ENCODE assay signal across 22 cellular contexts in genomic region chr9:134784612-134785305, GRCh38.
DNase-seq lines count a peak whose midpoint lies in the region; ATAC-seq, FAIRE-seq and TF ChIP-seq lines count a peak whose summit lies in the region.
"Had no signal": no experiment of that assay in that cellular context is flagged by ENCODE, and none has a peak within 500 bp of the region (broad histone marks: within the 10 kb centered on the region; RNA-seq: fewer than 3 reads in every experiment).

No MANE protein-coding gene starts in this region.

- H3K4me1 Mint-ChIP-seq in H9, result peaks cover 20 to 31% of the 10 kb centered on the region in 2 experiments
- no peaks in the 10 kb centered on the region for H3K4me1 Mint-ChIP-seq in mesothelial cell of epicardium

- H3K9ac ChIP-seq in H9 (ENCODE audit: extremely low read depth, insufficient read length, low read length) (no peak overlapping the region), mesenchymal stem cell (ENCODE audit: low read length) (no peak overlapping the region)

- H3K27me3 Mint-ChIP-seq in H9 (ENCODE audit: low read depth) (no peaks in the 10 kb centered on the region; the same call in none of the 2 replicates), mesothelial cell of epicardium (ENCODE audit: low read depth) (no peaks in the 10 kb centered on the region)

- H3K4me1 ChIP-seq in H9 (ENCODE audit: insufficient read depth, low read length) (no peaks in the 10 kb centered on the region; the same call in 1 of the 2 replicates), stomach (peaks cover 0 to 25% (median 12%) of the 10 kb centered on the region in 4 donors), mucosa of descending colon (ENCODE audit: low read depth) (no peaks in the 10 kb centered on the region), mesenchymal stem cell (ENCODE audit: control insufficient read depth, insufficient read depth, low read depth, low read length) (peaks cover 2% of the 10 kb centered on the region), right lobe of liver (no peaks in the 10 kb centered on the region)

- H4K5ac ChIP-seq in H9 (ENCODE audit: insufficient read length, low read depth, low read length), result no peak overlapping the region

- H3K4me3 ChIP-seq in stomach (no peak overlapping the region), mucosa of descending colon (no peak overlapping the region), mesenchymal stem cell (ENCODE audit: insufficient read depth in 1 of 2, low read depth in 1 of 2, low read length in 2 of 2) (no peak overlapping the region), right lobe of liver (no peak overlapping the region)
- H3K4me3 ChIP-seq: MG63 had no signal

- no CpG with 5 or more reads among the region's 23 CpGs for WGBS in H9 (ENCODE audit: extremely low coverage, insufficient read length, low lambda C conversion rate)
- WGBS in stomach, 5 donors, result 64 to 75% (median 73%) methylated on average over 22 to 23 of the region's 23 CpGs
- WGBS in mesenchymal stem cell, result 87% methylated on average over 23 of the region's 23 CpGs
- 42% methylated on average over 12 of the region's 23 CpGs for WGBS in right lobe of liver (ENCODE audit: insufficient coverage, low coverage, low lambda C conversion rate, missing lambda C conversion rate)

- H2BK15ac ChIP-seq in H9 (ENCODE audit: low read depth, low read length) (no peak overlapping the region), mesenchymal stem cell (ENCODE audit: low read depth, poor library complexity, severe bottlenecking) (no peak overlapping the region)

- no peak overlapping the region for H3K4ac ChIP-seq in H9 (ENCODE audit: low read depth, low read length)
- H3K4ac ChIP-seq in mesenchymal stem cell (ENCODE audit: low read depth in 1 of 2, low read length in 2 of 2), result no peak overlapping the region

- ATAC-seq in mucosa of descending colon (no peak), right lobe of liver (no peak)
- ATAC-seq: CD8-positive, alpha-beta T cell; HepG2 had no signal

- no peaks in the 10 kb centered on the region for H4K20me1 ChIP-seq in H9 (ENCODE audit: control insufficient read depth, insufficient read depth, insufficient read length)

- H3K79me1 ChIP-seq in H9 (ENCODE audit: insufficient read depth, low read depth, low read length, poor library complexity, severe bottlenecking), result no peaks in the 10 kb centered on the region
- peaks cover 2% of the 10 kb centered on the region for H3K79me1 ChIP-seq in mesenchymal stem cell (replicated peaks; ENCODE audit: low read length, poor library complexity, severe bottlenecking)

- no peak for DNase-seq in H9
- peak; percentile 25 for DNase-seq in astrocyte of the hippocampus (ENCODE audit: low read depth, low spot score)
- no peak for DNase-seq in mesothelial cell of epicardium (ENCODE audit: low spot score in 2 of 2, unreplicated experiment in 2 of 2)
- no peak for DNase-seq in stomach
- no peak for DNase-seq in mucosa of descending colon
- no peak for DNase-seq in HTR-8/SVneo (ENCODE audit: insufficient read length, low spot score)
- no peak for DNase-seq in mesenchymal stem cell
- no peak for DNase-seq in right lobe of liver
- DNase-seq: ACHN; CD8-positive, alpha-beta T cell; DND-41; GF-D8; MG63; NCI-H1092 treated with DMSO at 0.1 percent for 48 hours; NCI-H187; NCI-H446; SIG-M5 had no signal

- TF ChIP-seq EP300 in stomach (IDR thresholded peaks at IDR 0.05), result no peak

- H3K79me2 ChIP-seq in H9 (ENCODE audit: insufficient read depth, low read length), result no peaks in the 10 kb centered on the region

- no peak overlapping the region for H2AK5ac ChIP-seq in H9 (ENCODE audit: insufficient read length, low read length)
- no peak overlapping the region for H2AK5ac ChIP-seq in mesenchymal stem cell (ENCODE audit: low read length, severe bottlenecking)

- H3K27me3 ChIP-seq in H9 (ENCODE audit: insufficient read depth, low read length) (no peaks in the 10 kb centered on the region), stomach (peaks cover 0 to 5% (median 4%) of the 10 kb centered on the region in 3 donors), mesenchymal stem cell (ENCODE audit: control insufficient read depth in 1 of 2, insufficient read depth in 1 of 2, low read length in 2 of 2) (no peaks in the 10 kb centered on the region), right lobe of liver (no peaks in the 10 kb centered on the region)
- H3K27me3 ChIP-seq: BE2C, MG63 had no signal

- no peak overlapping the region for H4K8ac ChIP-seq in H9 (replicated peaks; ENCODE audit: insufficient read length, low read depth, low read length)
- no peak overlapping the region for H4K8ac ChIP-seq in mesenchymal stem cell (ENCODE audit: low read length)

- H3K14ac ChIP-seq in H9 (ENCODE audit: insufficient read depth, low read length) (no peak overlapping the region), mesenchymal stem cell (ENCODE audit: low read length in 2 of 2) (no peak overlapping the region)

- H2BK12ac ChIP-seq in H9 (ENCODE audit: insufficient read length, low read depth, low read length) (no peak overlapping the region), mesenchymal stem cell (ENCODE audit: low read length in 2 of 2) (no peak overlapping the region)

- TF ChIP-seq POLR2A in stomach (IDR thresholded peaks at IDR 0.05), result no peak
- TF ChIP-seq POLR2A in right lobe of liver (IDR thresholded peaks at IDR 0.05), result no peak

- no peak overlapping the region for H3K4me2 ChIP-seq in H9 (ENCODE audit: insufficient read depth, insufficient read length, low read length)
- H3K4me2 ChIP-seq in mesenchymal stem cell (ENCODE audit: low read length, poor library complexity, severe bottlenecking), result no peak overlapping the region

- no peak overlapping the region for H3K56ac ChIP-seq in H9 (ENCODE audit: insufficient read length, low read depth, low read length)

- H2BK5ac ChIP-seq in H9 (ENCODE audit: insufficient read length, low read length), result no peak overlapping the region
- no peak overlapping the region for H2BK5ac ChIP-seq in mesenchymal stem cell (ENCODE audit: low read depth, low read length, poor library complexity, severe bottlenecking)

- H3K23ac ChIP-seq in H9 (ENCODE audit: insufficient read length, low read depth, low read length), result no peak overlapping the region
- no peak overlapping the region for H3K23ac ChIP-seq in mesenchymal stem cell (ENCODE audit: low read length in 2 of 2)

- H4K91ac ChIP-seq in H9 (ENCODE audit: insufficient read length, low read depth, low read length), result no peak overlapping the region
- H4K91ac ChIP-seq in mesenchymal stem cell (ENCODE audit: low read length), result no peak overlapping the region

- H3K27ac Mint-ChIP-seq in H9 (peak overlapping the region in 2 of 3 experiments; percentile 25 to 91; a peak in 3 of 7 replicates), mesothelial cell of epicardium (peak overlapping the region; percentile 30)
- H3K27ac Mint-ChIP-seq: CD8-positive, alpha-beta T cell had no signal

- no peaks in the 10 kb centered on the region for H3K9me3 ChIP-seq in H9 (ENCODE audit: control insufficient read depth, low read depth, low read length)
- H3K9me3 ChIP-seq in stomach, result no peaks in the 10 kb centered on the region
- no peaks in the 10 kb centered on the region for H3K9me3 ChIP-seq in mucosa of descending colon
- H3K9me3 ChIP-seq in mesenchymal stem cell (ENCODE audit: control insufficient read depth, low read length), result no peaks in the 10 kb centered on the region
- no peaks in the 10 kb centered on the region for H3K9me3 ChIP-seq in right lobe of liver
- H3K9me3 ChIP-seq: BE2C, MG63 had no signal

- TF ChIP-seq CTCF in H9 (conservative IDR thresholded peaks at IDR 0.05) (no peak), mesothelial cell of epicardium (IDR thresholded peaks at IDR 0.05; ENCODE audit: unreplicated experiment) (no peak), stomach (IDR thresholded peaks at IDR 0.05) (no peak), mucosa of descending colon (IDR thresholded peaks at IDR 0.05) (no peak), right lobe of liver (IDR thresholded peaks at IDR 0.05) (no peak)

- H2AFZ ChIP-seq in H9 (ENCODE audit: low read length) (no peak overlapping the region), mesenchymal stem cell (ENCODE audit: low read depth, low read length) (no peak overlapping the region)

- H2BK120ac ChIP-seq in H9 (ENCODE audit: low read depth, low read length, poor library complexity, severe bottlenecking), result no peak overlapping the region
- no peak overlapping the region for H2BK120ac ChIP-seq in mesenchymal stem cell (ENCODE audit: low read depth, low read length)

- H2BK20ac ChIP-seq in H9 (ENCODE audit: low read depth, low read length, poor library complexity, severe bottlenecking), result no peak overlapping the region

- intact Hi-C loops in stomach (cut with DNase I; ENCODE audit: low total_unique reads), result no loop called here
- intact Hi-C loops in mucosa of descending colon (cut with DNase I, micrococcal nuclease), result no loop called here
- intact Hi-C loops in right lobe of liver (cut with DNase I), result loop anchor here in 1 of 2 donors (5.0 kb wide), 1 partner anchor 198 kb away; no protein-coding TSS in a partner anchor

- H3K36me3 Mint-ChIP-seq in H9 (ENCODE audit: insufficient read depth in 1 of 3, low read depth in 3 of 3) (no peaks in the 10 kb centered on the region), mesothelial cell of epicardium (peaks cover 12% of the 10 kb centered on the region)
- H3K36me3 Mint-ChIP-seq: CD8-positive, alpha-beta T cell had no signal

- no peaks in the 10 kb centered on the region for H3K23me2 ChIP-seq in H9 (ENCODE audit: insufficient read length, low read depth, low read length, poor library complexity, severe bottlenecking)

- H3T11ph ChIP-seq in H9 (ENCODE audit: low read length), result no peak overlapping the region

- H3K4me3 Mint-ChIP-seq in H9 (no peak overlapping the region), mesothelial cell of epicardium (no peak overlapping the region)
- H3K4me3 Mint-ChIP-seq: CD8-positive, alpha-beta T cell had no signal

- no peaks in the 10 kb centered on the region for H3K9me3 Mint-ChIP-seq in H9
- H3K9me3 Mint-ChIP-seq in mesothelial cell of epicardium, result no peaks in the 10 kb centered on the region
- H3K9me3 Mint-ChIP-seq: CD8-positive, alpha-beta T cell had no signal

- FAIRE-seq in HTR-8/SVneo (lab: Jason Lieb, UNC), result no peak
- FAIRE-seq: D721Med, H54, HepG2, RCC 7860 had no signal

- H3K27ac ChIP-seq in H9 (ENCODE audit: insufficient read length, low read depth, low read length), result no peak overlapping the region
- H3K27ac ChIP-seq in stomach, result peak overlapping the region in 3 of 5 donors; percentile 22 to 56 (median 26)
- H3K27ac ChIP-seq in mesenchymal stem cell (ENCODE audit: low read length, poor library complexity, severe bottlenecking), result no peak overlapping the region
- H3K27ac ChIP-seq in right lobe of liver, result no peak overlapping the region

- H3K36me3 ChIP-seq in stomach (peaks cover 0 to 60% (median 35%) of the 10 kb centered on the region in 4 donors), mucosa of descending colon (ENCODE audit: low read depth) (no peaks in the 10 kb centered on the region), mesenchymal stem cell (ENCODE audit: control insufficient read depth in 1 of 2, insufficient read depth in 2 of 2, low read depth in 1 of 2, low read length in 2 of 2) (peaks cover 78 to 88% of the 10 kb centered on the region in 2 experiments), right lobe of liver (no peaks in the 10 kb centered on the region)
- H3K36me3 ChIP-seq: BE2C had no signal

- H3K18ac ChIP-seq in H9 (ENCODE audit: insufficient read length, low read depth, low read length) (no peak overlapping the region), mesenchymal stem cell (ENCODE audit: low read depth in 1 of 2, low read length in 2 of 2) (no peak overlapping the region)

Comparison
In these comparisons a context has a peak if more than half of its experiments do, and no peak if none do; other contexts are left out.
1. H3K27ac ChIP-seq: peak in stomach (3 of 5); none in H9 (single experiment), mesenchymal stem cell (single experiment) and right lobe of liver (0 of 3).